17 cellular contexts compared by ENCODE assay signal in the genomic region with DNA sequence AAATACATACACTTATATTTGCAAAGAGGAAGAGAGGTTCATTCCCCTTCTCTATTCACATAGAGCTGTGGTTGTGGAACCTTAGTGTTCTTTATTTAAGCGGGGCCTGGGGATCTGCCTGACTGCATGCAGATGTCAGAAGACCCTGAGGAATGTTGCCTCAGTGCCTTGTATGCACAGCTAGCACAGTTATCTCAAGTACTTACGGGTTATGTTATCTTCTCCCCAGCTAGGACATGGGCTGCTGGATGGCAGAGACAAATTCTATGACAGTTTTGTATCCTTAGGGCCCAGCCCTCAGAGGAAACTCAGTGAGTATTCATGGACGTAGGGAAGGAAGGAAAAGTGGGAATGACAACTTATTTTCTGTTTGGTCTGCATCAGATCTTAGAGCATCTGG.
"Had no signal": no experiment of that assay in that cellular context is flagged by ENCODE, and none has a peak within 500 bp of the region (broad histone marks: within the 10 kb centered on the region; RNA-seq: fewer than 3 reads in every experiment).

No MANE protein-coding gene starts in this region.

- H3K4me3 ChIP-seq: gastroesophageal sphincter, lower lobe of right lung, neural progenitor cell, pancreas, thyroid gland had no signal

- H3K4me1 ChIP-seq: gastroesophageal sphincter, neural progenitor cell, pancreas had no signal

- H2AFZ ChIP-seq: neural progenitor cell had no signal

- H3K4me2 ChIP-seq: neural progenitor cell had no signal

- ATAC-seq: activated CD4-positive, CD25-positive, alpha-beta regulatory T cell treated with anti-CD3 and anti-CD28 coated beads, Interleukin-2, amount 50 U/mL, for 24 hours; gastroesophageal sphincter; lower lobe of right lung; pancreas; stimulated activated effector memory CD8-positive, alpha-beta T cell treated with anti-CD3 and anti-CD28 coated beads, Interleukin-12 subunit alpha, Interleukin-12 subunit beta, amount 100 ng/mL, for 72 hours had no signal

- H3K4me3 Mint-ChIP-seq: activated naive CD8-positive, alpha-beta T cell treated with anti-CD3 and anti-CD28 coated beads, Interleukin-2, amount 10 ng/mL, durations not matched to agents 7 days and 5 days; naive B cell; neural progenitor cell; stimulated activated effector memory CD8-positive, alpha-beta T cell treated with anti-CD3 and anti-CD28 coated beads, Interleukin-12 subunit alpha, Interleukin-12 subunit beta, amount 100 ng/mL, for 72 hours had no signal

- H3K27me3 ChIP-seq: brain microvascular endothelial cell, gastroesophageal sphincter, neural progenitor cell, pancreas, thyroid gland had no signal

- H3K27ac ChIP-seq: brain microvascular endothelial cell, gastroesophageal sphincter, lower lobe of right lung, neural progenitor cell, pancreas, thyroid gland had no signal

- FAIRE-seq: pancreas, urothelium cell line had no signal

- H3K9ac ChIP-seq: neural progenitor cell had no signal

- H3K9me3 Mint-ChIP-seq: activated naive CD8-positive, alpha-beta T cell treated with anti-CD3 and anti-CD28 coated beads, Interleukin-2, amount 10 ng/mL, durations not matched to agents 7 days and 5 days; neural progenitor cell; stimulated activated effector memory CD8-positive, alpha-beta T cell treated with anti-CD3 and anti-CD28 coated beads, Interleukin-12 subunit alpha, Interleukin-12 subunit beta, amount 100 ng/mL, for 72 hours had no signal

- H3K36me3 ChIP-seq: brain microvascular endothelial cell, gastroesophageal sphincter, lower lobe of right lung, neural progenitor cell, pancreas, thyroid gland had no signal

- DNase-seq: activated CD4-positive, alpha-beta T cell treated with anti-CD3 and anti-CD28 coated beads, Interleukin-2, amount 50 U/mL, for 1 hour; activated CD8-positive, alpha-beta memory T cell treated with anti-CD3 and anti-CD28 coated beads for 24 hours; activated naive CD8-positive, alpha-beta T cell treated with anti-CD3 and anti-CD28 coated beads, Interleukin-2, amount 10 ng/mL, durations not matched to agents 7 days and 5 days; anterior cingulate cortex; brain microvascular endothelial cell; hypothalamus; lower lobe of right lung; naive B cell; pancreas; stimulated activated CD4-positive, alpha-beta T cell treated with anti-CD3 and anti-CD28 coated beads, Interleukin-12 subunit alpha, Interleukin-12 subunit beta, amount 100 ng/mL, for 4 hours; SW 1271; thyroid gland had no signal

- H3K36me3 Mint-ChIP-seq: activated naive CD8-positive, alpha-beta T cell treated with anti-CD3 and anti-CD28 coated beads, Interleukin-2, amount 10 ng/mL, durations not matched to agents 7 days and 5 days; neural progenitor cell; stimulated activated effector memory CD8-positive, alpha-beta T cell treated with anti-CD3 and anti-CD28 coated beads, Interleukin-12 subunit alpha, Interleukin-12 subunit beta, amount 100 ng/mL, for 72 hours had no signal

- H3K9me3 ChIP-seq: gastroesophageal sphincter, lower lobe of right lung, pancreas, thyroid gland had no signal

- H3K27ac Mint-ChIP-seq: activated naive CD8-positive, alpha-beta T cell treated with anti-CD3 and anti-CD28 coated beads, Interleukin-2, amount 10 ng/mL, durations not matched to agents 7 days and 5 days; neural progenitor cell; stimulated activated effector memory CD8-positive, alpha-beta T cell treated with anti-CD3 and anti-CD28 coated beads, Interleukin-12 subunit alpha, Interleukin-12 subunit beta, amount 100 ng/mL, for 72 hours had no signal

- H3K4me1 Mint-ChIP-seq: neural progenitor cell; stimulated activated effector memory CD8-positive, alpha-beta T cell treated with anti-CD3 and anti-CD28 coated beads, Interleukin-12 subunit alpha, Interleukin-12 subunit beta, amount 100 ng/mL, for 72 hours had no signal
